1 cellular context compared by ENCODE assay signal in the genomic region with DNA sequence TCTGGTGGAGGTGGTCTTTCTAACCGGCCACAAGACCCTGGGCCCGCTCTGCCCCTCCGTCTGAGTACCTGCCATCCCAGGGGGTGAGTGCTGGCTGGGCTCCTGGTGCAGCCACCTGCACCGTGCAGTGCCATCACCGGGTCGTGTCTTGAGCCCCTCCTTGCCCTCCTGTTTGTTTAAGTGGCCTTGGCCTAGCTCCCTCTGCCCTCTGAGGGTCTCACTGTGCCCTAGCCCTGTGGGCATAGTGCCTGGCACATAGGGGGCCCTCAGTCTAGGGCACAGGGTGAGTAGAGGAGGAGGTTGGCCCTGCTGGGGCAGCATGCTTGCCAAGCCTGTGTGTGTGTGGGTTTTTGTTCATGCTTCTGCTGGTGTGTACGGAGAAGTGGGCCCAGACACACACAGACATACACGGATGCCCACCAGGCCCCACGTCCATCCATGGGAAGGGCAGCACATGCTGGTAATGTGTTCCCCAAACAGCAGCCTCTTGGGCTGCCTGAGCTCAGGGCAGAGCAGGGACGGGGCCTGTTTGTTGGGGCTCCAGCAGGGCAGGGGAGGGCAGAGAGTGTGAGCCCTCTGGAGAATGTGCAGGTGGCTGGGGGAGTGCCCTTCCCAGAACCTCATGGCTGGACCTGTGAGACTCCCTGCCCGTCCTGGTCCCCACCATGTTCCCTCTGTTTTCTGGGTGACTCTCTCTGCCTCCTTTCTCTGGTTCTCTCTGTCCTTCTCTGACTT.
TF ChIP-seq lines count a peak whose summit lies in the region.

No MANE protein-coding gene starts in this region.

TF ChIP-seq in WTC11, 78 proteins besides CTCF, POLR2A, EP300 and RAD21:
- TF ChIP-seq SOX15 (CRISPR knock-in tag; IDR thresholded peaks at IDR 0.05) (no peak), OVOL2 (CRISPR knock-in tag; IDR thresholded peaks at IDR 0.05; ENCODE audit: borderline replicate concordance) (no peak), HMGA2 (CRISPR knock-in tag; IDR thresholded peaks at IDR 0.05) (no peak), MXD4 (CRISPR knock-in tag; IDR thresholded peaks at IDR 0.05; ENCODE audit: borderline replicate concordance) (no peak), ZNF396 (CRISPR knock-in tag; IDR thresholded peaks at IDR 0.05; ENCODE audit: borderline replicate concordance) (no peak), RELA (CRISPR knock-in tag; IDR thresholded peaks at IDR 0.05; ENCODE audit: borderline replicate concordance) (no peak), ZNF423 (CRISPR knock-in tag; IDR thresholded peaks at IDR 0.05) (no peak), ESRRA (CRISPR knock-in tag; IDR thresholded peaks at IDR 0.05; ENCODE audit: borderline replicate concordance) (no peak), NFE2L1 (CRISPR knock-in tag; IDR thresholded peaks at IDR 0.05) (no peak), ZNF219 (CRISPR knock-in tag; IDR thresholded peaks at IDR 0.05; ENCODE audit: borderline replicate concordance) (no peak)
- TF ChIP-seq, protein P1, sequence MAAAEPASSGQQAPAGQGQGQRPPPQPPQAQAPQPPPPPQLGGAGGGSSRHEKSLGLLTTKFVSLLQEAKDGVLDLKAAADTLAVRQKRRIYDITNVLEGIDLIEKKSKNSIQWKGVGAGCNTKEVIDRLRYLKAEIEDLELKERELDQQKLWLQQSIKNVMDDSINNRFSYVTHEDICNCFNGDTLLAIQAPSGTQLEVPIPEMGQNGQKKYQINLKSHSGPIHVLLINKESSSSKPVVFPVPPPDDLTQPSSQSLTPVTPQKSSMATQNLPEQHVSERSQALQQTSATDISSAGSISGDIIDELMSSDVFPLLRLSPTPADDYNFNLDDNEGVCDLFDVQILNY (CRISPR knock-in tag; IDR thresholded peaks at IDR 0.05) = no peak
- TF ChIP-seq, protein P2, sequence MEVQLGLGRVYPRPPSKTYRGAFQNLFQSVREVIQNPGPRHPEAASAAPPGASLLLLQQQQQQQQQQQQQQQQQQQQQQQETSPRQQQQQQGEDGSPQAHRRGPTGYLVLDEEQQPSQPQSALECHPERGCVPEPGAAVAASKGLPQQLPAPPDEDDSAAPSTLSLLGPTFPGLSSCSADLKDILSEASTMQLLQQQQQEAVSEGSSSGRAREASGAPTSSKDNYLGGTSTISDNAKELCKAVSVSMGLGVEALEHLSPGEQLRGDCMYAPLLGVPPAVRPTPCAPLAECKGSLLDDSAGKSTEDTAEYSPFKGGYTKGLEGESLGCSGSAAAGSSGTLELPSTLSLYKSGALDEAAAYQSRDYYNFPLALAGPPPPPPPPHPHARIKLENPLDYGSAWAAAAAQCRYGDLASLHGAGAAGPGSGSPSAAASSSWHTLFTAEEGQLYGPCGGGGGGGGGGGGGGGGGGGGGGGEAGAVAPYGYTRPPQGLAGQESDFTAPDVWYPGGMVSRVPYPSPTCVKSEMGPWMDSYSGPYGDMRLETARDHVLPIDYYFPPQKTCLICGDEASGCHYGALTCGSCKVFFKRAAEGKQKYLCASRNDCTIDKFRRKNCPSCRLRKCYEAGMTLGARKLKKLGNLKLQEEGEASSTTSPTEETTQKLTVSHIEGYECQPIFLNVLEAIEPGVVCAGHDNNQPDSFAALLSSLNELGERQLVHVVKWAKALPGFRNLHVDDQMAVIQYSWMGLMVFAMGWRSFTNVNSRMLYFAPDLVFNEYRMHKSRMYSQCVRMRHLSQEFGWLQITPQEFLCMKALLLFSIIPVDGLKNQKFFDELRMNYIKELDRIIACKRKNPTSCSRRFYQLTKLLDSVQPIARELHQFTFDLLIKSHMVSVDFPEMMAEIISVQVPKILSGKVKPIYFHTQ (CRISPR knock-in tag; IDR thresholded peaks at IDR 0.05) = no peak
- TF ChIP-seq, protein P3, sequence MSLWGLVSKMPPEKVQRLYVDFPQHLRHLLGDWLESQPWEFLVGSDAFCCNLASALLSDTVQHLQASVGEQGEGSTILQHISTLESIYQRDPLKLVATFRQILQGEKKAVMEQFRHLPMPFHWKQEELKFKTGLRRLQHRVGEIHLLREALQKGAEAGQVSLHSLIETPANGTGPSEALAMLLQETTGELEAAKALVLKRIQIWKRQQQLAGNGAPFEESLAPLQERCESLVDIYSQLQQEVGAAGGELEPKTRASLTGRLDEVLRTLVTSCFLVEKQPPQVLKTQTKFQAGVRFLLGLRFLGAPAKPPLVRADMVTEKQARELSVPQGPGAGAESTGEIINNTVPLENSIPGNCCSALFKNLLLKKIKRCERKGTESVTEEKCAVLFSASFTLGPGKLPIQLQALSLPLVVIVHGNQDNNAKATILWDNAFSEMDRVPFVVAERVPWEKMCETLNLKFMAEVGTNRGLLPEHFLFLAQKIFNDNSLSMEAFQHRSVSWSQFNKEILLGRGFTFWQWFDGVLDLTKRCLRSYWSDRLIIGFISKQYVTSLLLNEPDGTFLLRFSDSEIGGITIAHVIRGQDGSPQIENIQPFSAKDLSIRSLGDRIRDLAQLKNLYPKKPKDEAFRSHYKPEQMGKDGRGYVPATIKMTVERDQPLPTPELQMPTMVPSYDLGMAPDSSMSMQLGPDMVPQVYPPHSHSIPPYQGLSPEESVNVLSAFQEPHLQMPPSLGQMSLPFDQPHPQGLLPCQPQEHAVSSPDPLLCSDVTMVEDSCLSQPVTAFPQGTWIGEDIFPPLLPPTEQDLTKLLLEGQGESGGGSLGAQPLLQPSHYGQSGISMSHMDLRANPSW (CRISPR knock-in tag; conservative IDR thresholded peaks at IDR 0.05; ENCODE audit: low read depth) = no peak
- TF ChIP-seq, protein P4, sequence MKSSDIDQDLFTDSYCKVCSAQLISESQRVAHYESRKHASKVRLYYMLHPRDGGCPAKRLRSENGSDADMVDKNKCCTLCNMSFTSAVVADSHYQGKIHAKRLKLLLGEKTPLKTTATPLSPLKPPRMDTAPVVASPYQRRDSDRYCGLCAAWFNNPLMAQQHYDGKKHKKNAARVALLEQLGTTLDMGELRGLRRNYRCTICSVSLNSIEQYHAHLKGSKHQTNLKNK (CRISPR knock-in tag; IDR thresholded peaks at IDR 0.05) = no peak
- TF ChIP-seq, protein P5, sequence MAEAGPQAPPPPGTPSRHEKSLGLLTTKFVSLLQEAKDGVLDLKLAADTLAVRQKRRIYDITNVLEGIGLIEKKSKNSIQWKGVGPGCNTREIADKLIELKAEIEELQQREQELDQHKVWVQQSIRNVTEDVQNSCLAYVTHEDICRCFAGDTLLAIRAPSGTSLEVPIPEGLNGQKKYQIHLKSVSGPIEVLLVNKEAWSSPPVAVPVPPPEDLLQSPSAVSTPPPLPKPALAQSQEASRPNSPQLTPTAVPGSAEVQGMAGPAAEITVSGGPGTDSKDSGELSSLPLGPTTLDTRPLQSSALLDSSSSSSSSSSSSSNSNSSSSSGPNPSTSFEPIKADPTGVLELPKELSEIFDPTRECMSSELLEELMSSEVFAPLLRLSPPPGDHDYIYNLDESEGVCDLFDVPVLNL (CRISPR knock-in tag; IDR thresholded peaks at IDR 0.05; ENCODE audit: borderline replicate concordance, low read depth) = no peak
